In genomic region chr2:227608469-227609338, GRCh38 we compare ENCODE assay signal across 1 cellular context.
TF ChIP-seq lines count a peak whose summit lies in the region.

No MANE protein-coding gene starts in this region.

TF ChIP-seq in K562, 482 proteins besides CTCF, POLR2A, EP300 and RAD21:
- TF ChIP-seq TEAD4 (IDR thresholded peaks at IDR 0.05; ENCODE audit: low read length), result no peak
- no peak for TF ChIP-seq TEAD4 (CRISPR knock-in tag; IDR thresholded peaks at IDR 0.05; ENCODE audit: borderline replicate concordance)
- TF ChIP-seq ZBTB17 (CRISPR knock-in tag; IDR thresholded peaks at IDR 0.05), result no peak
- no peak for TF ChIP-seq ZKSCAN1 (IDR thresholded peaks at IDR 0.05; ENCODE audit: low read depth, low read length)
- no peak for TF ChIP-seq ZBED1 (IDR thresholded peaks at IDR 0.05)
- TF ChIP-seq USF1 (CRISPR knock-in tag; IDR thresholded peaks at IDR 0.05), result no peak
- TF ChIP-seq MYNN (IDR thresholded peaks at IDR 0.05), result no peak
- no peak for TF ChIP-seq MYNN (CRISPR knock-in tag; IDR thresholded peaks at IDR 0.05)
- TF ChIP-seq RBM25 (IDR thresholded peaks at IDR 0.05; ENCODE audit: low read depth, low read length, severe bottlenecking), result no peak
- TF ChIP-seq BCL6 (CRISPR knock-in tag; IDR thresholded peaks at IDR 0.05), result no peak
- TF ChIP-seq HMGXB4 (CRISPR knock-in tag; IDR thresholded peaks at IDR 0.05), result no peak
- TF ChIP-seq ARID3A (IDR thresholded peaks at IDR 0.05; ENCODE audit: borderline replicate concordance, low read depth, low read length), result no peak
- peak; percentile 96 for TF ChIP-seq ZBTB9 (CRISPR knock-in tag; IDR thresholded peaks at IDR 0.05)
- TF ChIP-seq ZBTB1 (CRISPR knock-in tag; IDR thresholded peaks at IDR 0.05; ENCODE audit: borderline replicate concordance, low read depth), result peak; percentile 85; the same call in 1 of the 2 replicates
